Comparison of ENCODE assay signal across 11 cellular contexts in genomic region chr4:2256781-2257191, GRCh38. TPM values are rescaled to one million over a fixed set of nuclear protein-coding genes. Genes with fewer than 3 reads are reported as not detected.
DNase-seq lines count a peak whose midpoint lies in the region; ATAC-seq and TF ChIP-seq lines count a peak whose summit lies in the region.
"Had no signal": no experiment of that assay in that cellular context is flagged by ENCODE, and none has a peak within 500 bp of the region (broad histone marks: within the 10 kb centered on the region; RNA-seq: fewer than 3 reads in every experiment).

No MANE protein-coding gene starts in this region.

- intact Hi-C loops in gastrocnemius medialis (cut with DNase I; ENCODE audit: low total_unique reads) = no loop called here

- H3K27me3 ChIP-seq in DND-41 (ENCODE audit: insufficient read depth, low read length, poor library complexity) (no peaks in the 10 kb centered on the region), gastrocnemius medialis (no peaks in the 10 kb centered on the region)

- no peak overlapping the region for H3K4me3 ChIP-seq in DND-41 (ENCODE audit: low read depth in 1 of 2, low read length in 2 of 2)
- H3K4me3 ChIP-seq in gastrocnemius medialis = peak overlapping the region in 2 of 4 donors; percentile 23 to 24

- H3K36me3 ChIP-seq in DND-41 (ENCODE audit: insufficient read depth, low read length) (peaks cover 64% of the 10 kb centered on the region), gastrocnemius medialis (peaks cover 0 to 18% of the 10 kb centered on the region in 2 donors)

- ATAC-seq in DND-41 (ENCODE audit: insufficient read depth, low read depth) (no peak), gastrocnemius medialis (peak; percentile 23 to 33), HG02642 (IDR thresholded peaks at IDR 0.05; ENCODE audit: poor library complexity, unreplicated experiment) (no peak), HG02852 (IDR thresholded peaks at IDR 0.05; ENCODE audit: unreplicated experiment) (no peak), GM18520 (IDR thresholded peaks at IDR 0.05; ENCODE audit: unreplicated experiment) (no peak)

- no peak overlapping the region for H3K4me2 ChIP-seq in DND-41 (ENCODE audit: insufficient read depth, low read length)

- no peak overlapping the region for H3K9ac ChIP-seq in DND-41 (ENCODE audit: low read depth, low read length)

- H3K4me1 ChIP-seq in DND-41 (ENCODE audit: insufficient read depth, low read length) (peaks cover 22% of the 10 kb centered on the region), gastrocnemius medialis (peaks cover 53 to 87% of the 10 kb centered on the region in 2 donors)

- no peaks in the 10 kb centered on the region for H3K9me3 ChIP-seq in DND-41 (ENCODE audit: insufficient read depth, low read length, severe bottlenecking)
- no peaks in the 10 kb centered on the region for H3K9me3 ChIP-seq in gastrocnemius medialis

- peaks cover 32% of the 10 kb centered on the region for H3K79me2 ChIP-seq in DND-41 (ENCODE audit: insufficient read depth, low read length)

- H3K27ac ChIP-seq in DND-41 (ENCODE audit: low read length) (no peak overlapping the region), angular gyrus (ENCODE audit: low read depth, low read length) (peak overlapping the region; percentile 88), gastrocnemius medialis (peak overlapping the region; percentile 85 to 98 (median 94))

- DNase-seq in DND-41 = peak; percentile 3
- peak; percentile 43 for DNase-seq in islet precursor cell
- peak; percentile 29 to 53 for DNase-seq in gastrocnemius medialis
- DNase-seq in COLO668 (lab: John Stamatoyannopoulos, UW; ENCODE audit: unreplicated experiment) = no peak
- DNase-seq: activated naive CD4-positive, alpha-beta T cell treated with Interleukin-2 at 50 U/mL for 16 hours; IMR-90; NCI-H510A treated with DMSO at 0.1 percent for 48 hours had no signal

- no peak for TF ChIP-seq POLR2A in gastrocnemius medialis (IDR thresholded peaks at IDR 0.05)

- H4K20me1 ChIP-seq in DND-41 (ENCODE audit: insufficient read depth, low read length) = peaks cover 74% of the 10 kb centered on the region

- no peak overlapping the region for H2AFZ ChIP-seq in DND-41 (ENCODE audit: low read depth, low read length)

- TF ChIP-seq CTCF in DND-41 (IDR thresholded peaks at IDR 0.05; ENCODE audit: borderline replicate concordance, extremely low read depth, low read length, poor library complexity, severe bottlenecking) (no peak), gastrocnemius medialis (IDR thresholded peaks at IDR 0.05 in 4 of 5, conservative IDR thresholded peaks at IDR 0.05 in 1 of 5) (no peak)

- in situ Hi-C loops in gastrocnemius medialis (cut with MboI; ENCODE audit: low sequenced_read_pairs in 4 of 4) = no loop called here

RNA-seq across cellular contexts. Expression of gene MXD4, which starts 5.1 kb away (rescaled TPM):
- 10 to 100 TPM; 20.4 to 29.4 (median 27.7) TPM for total RNA-seq in gastrocnemius medialis

RNA-seq across cellular contexts. Expression of gene HAUS3, which starts 14.9 kb away (rescaled TPM):
- total RNA-seq in gastrocnemius medialis = 10 to 100 TPM in 2 of 4 donors, 1 to 10 TPM in 2; 4.8 to 12.1 (median 9.5) TPM

RNA-seq across cellular contexts. Expression of gene POLN, which starts 14.9 kb away (rescaled TPM):
- 1 to 10 TPM in 1 of 4 donors, under 1 TPM in 2, not detected in 1; 0.71 to 2.0 (median 0.86) TPM for total RNA-seq in gastrocnemius medialis

Comparison
In these comparisons a context has a peak if more than half of its experiments do, and no peak if none do; other contexts are left out.
1. ATAC-seq: peak in gastrocnemius medialis (2 of 2); none in DND-41 (single experiment), HG02642 (single experiment), HG02852 (single experiment) and GM18520 (single experiment).